Comparison of ENCODE assay signal across 23 cellular contexts in genomic region chr1:92992877-92993276, GRCh38. TPM values are rescaled to one million over a fixed set of nuclear protein-coding genes. Genes with fewer than 3 reads are reported as not detected.
DNase-seq lines count a peak whose midpoint lies in the region; ATAC-seq and TF ChIP-seq lines count a peak whose summit lies in the region.
"Had no signal": no experiment of that assay in that cellular context is flagged by ENCODE, and none has a peak within 500 bp of the region (broad histone marks: within the 10 kb centered on the region; RNA-seq: fewer than 3 reads in every experiment).

No MANE protein-coding gene starts in this region.

- no peaks in the 10 kb centered on the region for H3K9me3 ChIP-seq in CD4-positive, alpha-beta T cell (ENCODE audit: control insufficient read depth, low read length)
- H3K9me3 ChIP-seq: BE2C, HAP-1, SJSA1 had no signal

- TF ChIP-seq CTCF in CD4-positive, alpha-beta T cell (IDR thresholded peaks at IDR 0.05) = no peak
- no peak for TF ChIP-seq CTCF in glutamatergic neuron (IDR thresholded peaks at IDR 0.05; ENCODE audit: partially characterized antibody, unreplicated experiment)

- no peak overlapping the region for H3K4me3 Mint-ChIP-seq in T-helper 2 cell treated with Interferon-gamma antibody and Interleukin-4, amounts not matched to agents 5 μg/mL and 100 μg/mL, for 36 hours
- H3K4me3 Mint-ChIP-seq in CD4-positive, alpha-beta T cell = no peak overlapping the region
- no peak overlapping the region for H3K4me3 Mint-ChIP-seq in activated CD8-positive, alpha-beta T cell treated with anti-CD3 and anti-CD28 coated beads, Interleukin-2, amount 10 ng/mL, durations not matched to agents 7 days and 5 days
- no peak overlapping the region for H3K4me3 Mint-ChIP-seq in stimulated activated memory B cell treated with anti-CD40 and anti-IgM and Interleukin-4, amounts not matched to agents 10 μg/mL and 1 μg/mL and 100 μg/mL, for 72 hours
- H3K4me3 Mint-ChIP-seq in glutamatergic neuron (ENCODE audit: unreplicated experiment) = no peak overlapping the region
- H3K4me3 Mint-ChIP-seq: CD14-positive monocyte, HFFc6 had no signal

- no peaks in the 10 kb centered on the region for H3K27me3 ChIP-seq in CD4-positive, alpha-beta T cell (ENCODE audit: control insufficient read depth, insufficient read depth, low read length)
- H3K27me3 ChIP-seq: BE2C, SJSA1 had no signal

- H3K9me3 Mint-ChIP-seq in T-helper 2 cell treated with Interferon-gamma antibody and Interleukin-4, amounts not matched to agents 5 μg/mL and 100 μg/mL, for 36 hours = peaks cover 3% of the 10 kb centered on the region
- no peaks in the 10 kb centered on the region for H3K9me3 Mint-ChIP-seq in CD4-positive, alpha-beta T cell
- no peaks in the 10 kb centered on the region for H3K9me3 Mint-ChIP-seq in activated CD8-positive, alpha-beta T cell treated with anti-CD3 and anti-CD28 coated beads, Interleukin-2, amount 10 ng/mL, durations not matched to agents 7 days and 5 days (ENCODE audit: insufficient read depth)
- H3K9me3 Mint-ChIP-seq in stimulated activated memory B cell treated with anti-CD40 and anti-IgM and Interleukin-4, amounts not matched to agents 10 μg/mL and 1 μg/mL and 100 μg/mL, for 72 hours = no peaks in the 10 kb centered on the region
- no peaks in the 10 kb centered on the region for H3K9me3 Mint-ChIP-seq in glutamatergic neuron (ENCODE audit: unreplicated experiment)
- H3K9me3 Mint-ChIP-seq: CD14-positive monocyte, HFFc6 had no signal

- peaks cover 52% of the 10 kb centered on the region for H3K4me1 Mint-ChIP-seq in T-helper 2 cell treated with Interferon-gamma antibody and Interleukin-4, amounts not matched to agents 5 μg/mL and 100 μg/mL, for 36 hours (ENCODE audit: low read depth)
- H3K4me1 Mint-ChIP-seq in CD4-positive, alpha-beta T cell (ENCODE audit: low read depth) = peaks cover 52% of the 10 kb centered on the region
- H3K4me1 Mint-ChIP-seq in activated CD8-positive, alpha-beta T cell treated with anti-CD3 and anti-CD28 coated beads, Interleukin-2, amount 10 ng/mL, durations not matched to agents 7 days and 5 days (ENCODE audit: low read depth) = peaks cover 63% of the 10 kb centered on the region
- peaks cover 43% of the 10 kb centered on the region for H3K4me1 Mint-ChIP-seq in stimulated activated memory B cell treated with anti-CD40 and anti-IgM and Interleukin-4, amounts not matched to agents 10 μg/mL and 1 μg/mL and 100 μg/mL, for 72 hours
- H3K4me1 Mint-ChIP-seq in glutamatergic neuron (ENCODE audit: low read depth, unreplicated experiment) = no peaks in the 10 kb centered on the region

- intact Hi-C loops in CD4-positive, alpha-beta T cell (cut with DNase I, micrococcal nuclease) = loop anchor here (1.0 to 10.0 kb wide), 4 partner anchors 24 to 698 kb away; partner anchors contain the start of genes GLMN (in 1 of the 2) and RPAP2 (in 1 of the 2)

- no peaks in the 10 kb centered on the region for H3K27me3 Mint-ChIP-seq in T-helper 2 cell treated with Interferon-gamma antibody and Interleukin-4, amounts not matched to agents 5 μg/mL and 100 μg/mL, for 36 hours (ENCODE audit: low read depth)
- no peaks in the 10 kb centered on the region for H3K27me3 Mint-ChIP-seq in CD4-positive, alpha-beta T cell
- H3K27me3 Mint-ChIP-seq in activated CD8-positive, alpha-beta T cell treated with anti-CD3 and anti-CD28 coated beads, Interleukin-2, amount 10 ng/mL, durations not matched to agents 7 days and 5 days (ENCODE audit: low read depth) = no peaks in the 10 kb centered on the region
- H3K27me3 Mint-ChIP-seq in stimulated activated memory B cell treated with anti-CD40 and anti-IgM and Interleukin-4, amounts not matched to agents 10 μg/mL and 1 μg/mL and 100 μg/mL, for 72 hours = no peaks in the 10 kb centered on the region
- H3K27me3 Mint-ChIP-seq in glutamatergic neuron (ENCODE audit: unreplicated experiment) = no peaks in the 10 kb centered on the region

- CTCF ChIA-PET in CD4-positive, alpha-beta T cell (lab: Charles Lee) = interaction anchor here (0.6 to 3.8 kb wide), 5 partner anchors 24 to 134 kb away, joined by 3 to 105 read pairs (median 47); partner anchors contain the start of gene DIPK1A
- CTCF ChIA-PET in activated CD8-positive, alpha-beta T cell treated with anti-CD3 and anti-CD28 coated beads, Interleukin-2, amount 10 ng/mL, durations not matched to agents 7 days and 5 days (lab: Charles Lee) = interaction anchor here (1.2 to 3.8 kb wide), 13 partner anchors 11 to 174 kb away, joined by 3 to 623 read pairs (median 22); partner anchors contain the start of gene DIPK1A

- peak overlapping the region; percentile 13 for H3K27ac Mint-ChIP-seq in T-helper 2 cell treated with Interferon-gamma antibody and Interleukin-4, amounts not matched to agents 5 μg/mL and 100 μg/mL, for 36 hours
- H3K27ac Mint-ChIP-seq in CD4-positive, alpha-beta T cell = peak overlapping the region; percentile 70
- H3K27ac Mint-ChIP-seq in activated CD8-positive, alpha-beta T cell treated with anti-CD3 and anti-CD28 coated beads, Interleukin-2, amount 10 ng/mL, durations not matched to agents 7 days and 5 days = no peak overlapping the region
- H3K27ac Mint-ChIP-seq in stimulated activated memory B cell treated with anti-CD40 and anti-IgM and Interleukin-4, amounts not matched to agents 10 μg/mL and 1 μg/mL and 100 μg/mL, for 72 hours = peak overlapping the region; percentile 61
- no peak overlapping the region for H3K27ac Mint-ChIP-seq in glutamatergic neuron (ENCODE audit: unreplicated experiment)
- H3K27ac Mint-ChIP-seq: HFFc6 had no signal

- ATAC-seq in CD4-positive, alpha-beta T cell (ENCODE audit: poor library complexity) = no peak
- no peak for ATAC-seq in activated CD8-positive, alpha-beta T cell treated with anti-CD3 and anti-CD28 coated beads, Interleukin-2, amount 10 ng/mL, durations not matched to agents 7 days and 5 days
- ATAC-seq in stimulated activated memory B cell treated with anti-CD40 and anti-IgM and Interleukin-4, amounts not matched to agents 10 μg/mL and 1 μg/mL and 100 μg/mL, for 72 hours = no peak
- no peak for ATAC-seq in GM21717 (IDR thresholded peaks at IDR 0.05; ENCODE audit: unreplicated experiment)

- POLR2A ChIA-PET in CD4-positive, alpha-beta T cell (lab: Charles Lee) = interaction anchor here (1.5 to 3.8 kb wide), 5 partner anchors 12 to 32 kb away, joined by 4 to 97 read pairs (median 15); partner anchors contain the start of gene DIPK1A
- POLR2A ChIA-PET in activated CD8-positive, alpha-beta T cell treated with anti-CD3 and anti-CD28 coated beads, Interleukin-2, amount 10 ng/mL, durations not matched to agents 7 days and 5 days (lab: Charles Lee) = interaction anchor here (2.4 to 3.8 kb wide), 2 partner anchors 24 to 31 kb away, joined by 14 to 64 read pairs; partner anchors contain the start of gene DIPK1A

- H3K36me3 Mint-ChIP-seq in T-helper 2 cell treated with Interferon-gamma antibody and Interleukin-4, amounts not matched to agents 5 μg/mL and 100 μg/mL, for 36 hours (ENCODE audit: low read depth) = peaks cover 3% of the 10 kb centered on the region
- H3K36me3 Mint-ChIP-seq in CD4-positive, alpha-beta T cell (ENCODE audit: low read depth) = no peaks in the 10 kb centered on the region
- H3K36me3 Mint-ChIP-seq in activated CD8-positive, alpha-beta T cell treated with anti-CD3 and anti-CD28 coated beads, Interleukin-2, amount 10 ng/mL, durations not matched to agents 7 days and 5 days (ENCODE audit: low read depth) = peaks cover 3% of the 10 kb centered on the region
- H3K36me3 Mint-ChIP-seq in stimulated activated memory B cell treated with anti-CD40 and anti-IgM and Interleukin-4, amounts not matched to agents 10 μg/mL and 1 μg/mL and 100 μg/mL, for 72 hours = no peaks in the 10 kb centered on the region
- no peaks in the 10 kb centered on the region for H3K36me3 Mint-ChIP-seq in glutamatergic neuron (ENCODE audit: unreplicated experiment)
- H3K36me3 Mint-ChIP-seq: CD14-positive monocyte had no signal

- H3K27ac ChIP-seq in CD4-positive, alpha-beta T cell (ENCODE audit: low read depth, low read length) = no peak overlapping the region
- H3K27ac ChIP-seq: 22Rv1, KMS-11, SJSA1 had no signal

- no peak for DNase-seq in T-helper 2 cell treated with Interferon-gamma antibody and Interleukin-4, amounts not matched to agents 5 μg/mL and 100 μg/mL, for 36 hours (ENCODE audit: low spot score)
- DNase-seq in T-helper 2 cell (no peak), glutamatergic neuron (no peak)
- DNase-seq in CD4-positive, alpha-beta T cell = no peak
- DNase-seq in activated CD8-positive, alpha-beta T cell treated with anti-CD3 and anti-CD28 coated beads, Interleukin-2, amount 10 ng/mL, durations not matched to agents 7 days and 5 days = peak; percentile 12
- DNase-seq: BE2C, GOT3, HFFc6, IMR-90, MM.1S, NCI-H1417, NCI-H1694, NCI-H2029 treated with DMSO at 0.1 percent for 48 hours, NCI-H526 treated with DMSO at 0.1 percent for 48 hours, Right ventricle myocardium superior, RPMI8226 had no signal

RNA-seq across cellular contexts. Expression of gene DIPK1A, which starts 31.6 kb away (rescaled TPM):
- total RNA-seq in CD4-positive, alpha-beta T cell = 1 to 10 TPM; 7.0 to 7.3 TPM
- total RNA-seq in activated CD8-positive, alpha-beta T cell treated with anti-CD3 and anti-CD28 coated beads, Interleukin-2, amount 10 ng/mL, durations not matched to agents 7 days and 5 days = 10 to 100 TPM; 13.1 to 14.4 TPM
- 7.2 TPM for total RNA-seq in glutamatergic neuron (ENCODE audit: unreplicated experiment)

Comparison
In these comparisons a context has a peak if more than half of its experiments do, and no peak if none do; other contexts are left out.
1. H3K27ac Mint-ChIP-seq: peak in T-helper 2 cell treated with Interferon-gamma antibody and Interleukin-4, amounts not matched to agents 5 μg/mL and 100 μg/mL, for 36 hours (single experiment), CD4-positive, alpha-beta T cell (single experiment) and stimulated activated memory B cell treated with anti-CD40 and anti-IgM and Interleukin-4, amounts not matched to agents 10 μg/mL and 1 μg/mL and 100 μg/mL, for 72 hours (single experiment); none in activated CD8-positive, alpha-beta T cell treated with anti-CD3 and anti-CD28 coated beads, Interleukin-2, amount 10 ng/mL, durations not matched to agents 7 days and 5 days (single experiment) and glutamatergic neuron (single experiment).